In genomic region chr17:7177210-7177953, GRCh38 we compare ENCODE assay signal across 1 cellular context.
TF ChIP-seq lines count a peak whose summit lies in the region.

No MANE protein-coding gene starts in this region.

TF ChIP-seq in HEK293, 187 proteins besides CTCF, POLR2A, EP300 and RAD21 (continued from another document and continues in another):
- TF ChIP-seq ZNF747 (tag by site-specific recombination; IDR thresholded peaks at IDR 0.05): no peak
- no peak for TF ChIP-seq ZNF830 (tag by site-specific recombination; IDR thresholded peaks at IDR 0.05; ENCODE audit: low read depth)
- no peak for TF ChIP-seq SCRT2 (tag by site-specific recombination; IDR thresholded peaks at IDR 0.05)
- TF ChIP-seq ZNF513 (tag by site-specific recombination; IDR thresholded peaks at IDR 0.05): no peak
- no peak for TF ChIP-seq TRIM28 (IDR thresholded peaks at IDR 0.05; ENCODE audit: borderline replicate concordance, low read length)
- no peak for TF ChIP-seq ZNF18 (tag by site-specific recombination; IDR thresholded peaks at IDR 0.05)
- TF ChIP-seq PATZ1 (tag by site-specific recombination; IDR thresholded peaks at IDR 0.05): peak; percentile 94
- TF ChIP-seq GLIS2 (tag by site-specific recombination; IDR thresholded peaks at IDR 0.05): no peak; the same call in none of the 2 replicates
- no peak for TF ChIP-seq ZNF221 (tag by site-specific recombination; IDR thresholded peaks at IDR 0.05; ENCODE audit: borderline replicate concordance)
- TF ChIP-seq ZNF324 (tag by site-specific recombination; IDR thresholded peaks at IDR 0.05): no peak
- no peak for TF ChIP-seq SALL2 (tag by site-specific recombination; IDR thresholded peaks at IDR 0.05; ENCODE audit: borderline replicate concordance)
- no peak for TF ChIP-seq ZNF514 (tag by site-specific recombination; IDR thresholded peaks at IDR 0.05)
- peak; percentile 7; the same call in 1 of the 2 replicates for TF ChIP-seq ZBTB48 (tag by site-specific recombination; IDR thresholded peaks at IDR 0.05)
- TF ChIP-seq ZBTB10 (tag by site-specific recombination; IDR thresholded peaks at IDR 0.05): peak; percentile 57; the same call in 1 of the 2 replicates
- TF ChIP-seq PRDM10 (tag by site-specific recombination; IDR thresholded peaks at IDR 0.05): peak; percentile 78
- no peak for TF ChIP-seq ZNF692 (tag by site-specific recombination; IDR thresholded peaks at IDR 0.05)
- TF ChIP-seq ZNF341 (tag by site-specific recombination; IDR thresholded peaks at IDR 0.05; ENCODE audit: low read depth): peak; percentile 97
- TF ChIP-seq ZIC2 (tag by site-specific recombination; IDR thresholded peaks at IDR 0.05): peak; percentile 95
- TF ChIP-seq ZNF366 (tag by site-specific recombination; conservative IDR thresholded peaks at IDR 0.05): peak; percentile 61; the same call in 1 of the 2 replicates
- no peak for TF ChIP-seq OSR2 (tag by site-specific recombination; IDR thresholded peaks at IDR 0.05)
- no peak for TF ChIP-seq ZNF202 (tag by site-specific recombination; IDR thresholded peaks at IDR 0.05; ENCODE audit: borderline replicate concordance)
- TF ChIP-seq ZFP41 (tag by site-specific recombination; IDR thresholded peaks at IDR 0.05; ENCODE audit: borderline replicate concordance): no peak
- no peak for TF ChIP-seq ZNF558 (tag by site-specific recombination; IDR thresholded peaks at IDR 0.05)
- peak; percentile 97 for TF ChIP-seq ZNF654 (tag by site-specific recombination; IDR thresholded peaks at IDR 0.05; ENCODE audit: low read depth)
- 0 out of 2 replicates have a peak, but pooled peaks have one; percentile 6 for TF ChIP-seq EGR2 (tag by site-specific recombination; IDR thresholded peaks at IDR 0.05; ENCODE audit: low read depth)
- TF ChIP-seq ZNF544 (tag by site-specific recombination; IDR thresholded peaks at IDR 0.05): no peak
- no peak for TF ChIP-seq PRDM6 (tag by site-specific recombination; IDR thresholded peaks at IDR 0.05)
- TF ChIP-seq ZNF639 (tag by site-specific recombination; IDR thresholded peaks at IDR 0.05): no peak
- 0 out of 2 replicates have a peak, but pooled peaks have one; percentile 32 for TF ChIP-seq ZFHX2 (tag by site-specific recombination; conservative IDR thresholded peaks at IDR 0.05)
- no peak for TF ChIP-seq ZNF433 (tag by site-specific recombination; IDR thresholded peaks at IDR 0.05; ENCODE audit: low read depth)
- TF ChIP-seq KLF16 (tag by site-specific recombination; IDR thresholded peaks at IDR 0.05): 0 out of 2 replicates have a peak, but pooled peaks have one; percentile 27
- TF ChIP-seq ZNF518A (tag by site-specific recombination; conservative IDR thresholded peaks at IDR 0.05; ENCODE audit: low read depth): no peak
- TF ChIP-seq SP7 (tag by site-specific recombination; IDR thresholded peaks at IDR 0.05): 0 out of 2 replicates have a peak, but pooled peaks have one; percentile 30
- TF ChIP-seq ZBTB17 (tag by site-specific recombination; IDR thresholded peaks at IDR 0.05): peak; percentile 88
